ENCODE assay signal across 13 cellular contexts in genomic region chr17:6365187-6365943, GRCh38.
DNase-seq lines count a peak whose midpoint lies in the region; ATAC-seq, FAIRE-seq and TF ChIP-seq lines count a peak whose summit lies in the region.
"Had no signal": no experiment of that assay in that cellular context is flagged by ENCODE, and none has a peak within 500 bp of the region (broad histone marks: within the 10 kb centered on the region; RNA-seq: fewer than 3 reads in every experiment).

No MANE protein-coding gene starts in this region.

- no peaks in the 10 kb centered on the region for H3K36me3 ChIP-seq in RWPE2 (ENCODE audit: low read depth)
- H3K36me3 ChIP-seq: uterus had no signal

- POLR2A ChIA-PET in AG04450 (lab: Yijun Ruan, JAX): interaction anchor here (1.2 kb wide), 1 partner anchor 79 kb away, joined by 3 read pairs; the partner anchor contains the start of gene PIMREG

- H3K9me3 Mint-ChIP-seq in HFFc6: no peaks in the 10 kb centered on the region
- H3K9me3 Mint-ChIP-seq in natural killer cell treated with Interleukin-12 subunit alpha and Interleukin-12 subunit beta and Interleukin-15 and Interleukin-18, amount 100 ng/mL, for 72 hours: no peaks in the 10 kb centered on the region
- H3K9me3 Mint-ChIP-seq: dendritic cell treated with granulocyte-macrophage colony-stimulating factor and Interleukin-4, amounts not matched to agents 40 ng/mL and 50 ng/mL, for 4 days had no signal

- peak; percentile 57 for DNase-seq in AG04450 (ENCODE audit: low read depth, low spot score)
- DNase-seq in HFFc6: peak; percentile 59
- DNase-seq in RWPE2 (ENCODE audit: low spot score): peak; percentile 75
- DNase-seq in fibroblast of the conjunctiva (ENCODE audit: low read depth): peak; percentile 31
- no peak for DNase-seq in activated CD4-positive, CD25-positive, alpha-beta regulatory T cell treated with anti-CD3 and anti-CD28 coated beads, Interleukin-2, amount 50 U/mL, for 72 hours
- no peak for DNase-seq in natural killer cell treated with Interleukin-12 subunit alpha and Interleukin-12 subunit beta and Interleukin-15 and Interleukin-18, amount 100 ng/mL, for 72 hours (ENCODE audit: low spot score)
- DNase-seq in D721Med (ENCODE audit: insufficient read length, low spot score): no peak
- DNase-seq: activated naive CD4-positive, alpha-beta T cell treated with anti-CD3 and anti-CD28 coated beads, Interleukin-2, amount 50 U/mL, for 16 hours; NCI-H2227 treated with DMSO at 0.1 percent for 48 hours; nucleus accumbens; uterus had no signal

- H3K27me3 ChIP-seq in AG04450 (ENCODE audit: control insufficient read depth, insufficient read depth, low read length): peaks cover 5% of the 10 kb centered on the region
- H3K27me3 ChIP-seq in RWPE2 (ENCODE audit: insufficient read depth, poor library complexity, severe bottlenecking): no peaks in the 10 kb centered on the region
- H3K27me3 ChIP-seq: uterus had no signal

- TF ChIP-seq CTCF in AG04450 (IDR thresholded peaks at IDR 0.05; ENCODE audit: low read depth, low read length): no peak
- TF ChIP-seq CTCF in HFFc6 (IDR thresholded peaks at IDR 0.05): no peak
- no peak for TF ChIP-seq CTCF in RWPE2 (IDR thresholded peaks at IDR 0.05; ENCODE audit: poor library complexity, severe bottlenecking)
- no peak for TF ChIP-seq CTCF in D721Med (IDR thresholded peaks at IDR 0.05; ENCODE audit: insufficient read depth, missing control alignments)

- H3K9me3 ChIP-seq in AG04450 (ENCODE audit: control insufficient read depth, insufficient read depth, low read length) (no peaks in the 10 kb centered on the region), RWPE2 (ENCODE audit: severe bottlenecking) (no peaks in the 10 kb centered on the region)
- H3K9me3 ChIP-seq: uterus had no signal

- H3K4me3 Mint-ChIP-seq in HFFc6: no peak overlapping the region
- H3K4me3 Mint-ChIP-seq in natural killer cell treated with Interleukin-12 subunit alpha and Interleukin-12 subunit beta and Interleukin-15 and Interleukin-18, amount 100 ng/mL, for 72 hours: no peak overlapping the region
- H3K4me3 Mint-ChIP-seq: dendritic cell treated with granulocyte-macrophage colony-stimulating factor and Interleukin-4, amounts not matched to agents 40 ng/mL and 50 ng/mL, for 4 days had no signal

- peak overlapping the region; percentile 77 for H3K27ac ChIP-seq in AG04450 (ENCODE audit: low read depth, low read length)
- peak overlapping the region; percentile 83 for H3K27ac ChIP-seq in RWPE2 (ENCODE audit: poor library complexity, severe bottlenecking)
- H3K27ac ChIP-seq: uterus had no signal

- H3K36me3 Mint-ChIP-seq in HFFc6 (ENCODE audit: low read depth): no peaks in the 10 kb centered on the region
- H3K36me3 Mint-ChIP-seq in natural killer cell treated with Interleukin-12 subunit alpha and Interleukin-12 subunit beta and Interleukin-15 and Interleukin-18, amount 100 ng/mL, for 72 hours: no peaks in the 10 kb centered on the region

- H3K4me1 Mint-ChIP-seq in HFFc6 (ENCODE audit: low read depth): peaks cover 16% of the 10 kb centered on the region; the same call in 1 of the 2 replicates
- no peaks in the 10 kb centered on the region for H3K4me1 Mint-ChIP-seq in natural killer cell treated with Interleukin-12 subunit alpha and Interleukin-12 subunit beta and Interleukin-15 and Interleukin-18, amount 100 ng/mL, for 72 hours (ENCODE audit: low read depth in 2 of 2)

- H3K4me3 ChIP-seq in AG04450 (ENCODE audit: low read depth, low read length) (no peak overlapping the region), RWPE2 (ENCODE audit: severe bottlenecking) (no peak overlapping the region)
- H3K4me3 ChIP-seq: uterus had no signal

- CTCF ChIA-PET in AG04450 (lab: Charles Lee): no interaction called here

- no peak for FAIRE-seq in D721Med (lab: Jason Lieb, UNC)

- peaks cover 19% of the 10 kb centered on the region for H3K4me1 ChIP-seq in RWPE2 (ENCODE audit: insufficient read depth, poor library complexity, severe bottlenecking)
- H3K4me1 ChIP-seq: uterus had no signal

- peak; percentile 71 for ATAC-seq in RWPE2 (ENCODE audit: low read depth)
- no peak for ATAC-seq in natural killer cell treated with Interleukin-12 subunit alpha and Interleukin-12 subunit beta and Interleukin-15 and Interleukin-18, amount 100 ng/mL, for 72 hours
- no peak for ATAC-seq in HG02981 (IDR thresholded peaks at IDR 0.05; ENCODE audit: unreplicated experiment)

- H3K27ac Mint-ChIP-seq in HFFc6: peak overlapping the region; percentile 37
- no peak overlapping the region for H3K27ac Mint-ChIP-seq in natural killer cell treated with Interleukin-12 subunit alpha and Interleukin-12 subunit beta and Interleukin-15 and Interleukin-18, amount 100 ng/mL, for 72 hours
- H3K27ac Mint-ChIP-seq: dendritic cell treated with granulocyte-macrophage colony-stimulating factor and Interleukin-4, amounts not matched to agents 40 ng/mL and 50 ng/mL, for 4 days had no signal

- peaks cover 19% of the 10 kb centered on the region for H3K27me3 Mint-ChIP-seq in HFFc6 (ENCODE audit: insufficient read depth)
- H3K27me3 Mint-ChIP-seq in natural killer cell treated with Interleukin-12 subunit alpha and Interleukin-12 subunit beta and Interleukin-15 and Interleukin-18, amount 100 ng/mL, for 72 hours: peaks cover 47 to 68% of the 10 kb centered on the region in 2 donors

Comparison
In these comparisons a context has a peak if more than half of its experiments do, and no peak if none do; other contexts are left out.
1. DNase-seq: peak in AG04450 (single experiment), HFFc6 (single experiment), RWPE2 (single experiment) and fibroblast of the conjunctiva (single experiment); none in activated CD4-positive, CD25-positive, alpha-beta regulatory T cell treated with anti-CD3 and anti-CD28 coated beads, Interleukin-2, amount 50 U/mL, for 72 hours (single experiment), natural killer cell treated with Interleukin-12 subunit alpha and Interleukin-12 subunit beta and Interleukin-15 and Interleukin-18, amount 100 ng/mL, for 72 hours (single experiment) and D721Med (single experiment).